1 cellular context compared by ENCODE assay signal in genomic region chr17:44200478-44201155, GRCh38.
TF ChIP-seq lines count a peak whose summit lies in the region.

No MANE protein-coding gene starts in this region.

TF ChIP-seq in SK-N-SH, 30 proteins besides CTCF, POLR2A, EP300 and RAD21 (continued from another document):
- TF ChIP-seq POLR2AphosphoS5 (IDR thresholded peaks at IDR 0.05; ENCODE audit: low read depth, low read length) (0 out of 2 replicates have a peak, but pooled peaks have one; percentile 1), SMC3 (IDR thresholded peaks at IDR 0.05; ENCODE audit: low read depth, low read length) (no peak)
